13 cellular contexts compared by ENCODE assay signal in genomic region chr3:171293142-171293782, GRCh38.
DNase-seq lines count a peak whose midpoint lies in the region; ATAC-seq lines count a peak whose summit lies in the region.
"Had no signal": no experiment of that assay in that cellular context is flagged by ENCODE, and none has a peak within 500 bp of the region (broad histone marks: within the 10 kb centered on the region; RNA-seq: fewer than 3 reads in every experiment).

No MANE protein-coding gene starts in this region.

- ATAC-seq in activated CD4-positive, alpha-beta T cell treated with anti-CD3 and anti-CD28 coated beads for 36 hours, result peak; percentile 40
- ATAC-seq in GM19397 (IDR thresholded peaks at IDR 0.05; ENCODE audit: unreplicated experiment), result peak; percentile 45
- peak; percentile 62 for ATAC-seq in HG02885 (IDR thresholded peaks at IDR 0.05; ENCODE audit: poor library complexity, unreplicated experiment)
- no peak for ATAC-seq in activated naive CD8-positive, alpha-beta T cell treated with anti-CD3 and anti-CD28 coated beads, Interleukin-2, amount 50 U/mL, for 24 hours
- no peak for ATAC-seq in GM19463 (IDR thresholded peaks at IDR 0.05; ENCODE audit: unreplicated experiment)
- no peak for ATAC-seq in activated CD4-positive, CD25-positive, alpha-beta regulatory T cell treated with anti-CD3 and anti-CD28 coated beads, Interleukin-2, amount 50 U/mL, for 24 hours

- no peak for DNase-seq in activated CD4-positive, alpha-beta T cell treated with anti-CD3 and anti-CD28 coated beads for 36 hours
- no peak for DNase-seq in activated CD4-positive, alpha-beta T cell treated with anti-CD3 and anti-CD28 coated beads for 4 hours
- no peak for DNase-seq in activated naive CD8-positive, alpha-beta T cell treated with anti-CD3 and anti-CD28 coated beads, Interleukin-2, amount 50 U/mL, for 24 hours
- no peak for DNase-seq in inferior parietal cortex (ENCODE audit: extremely low spot score)
- DNase-seq: glutamatergic neuron, HCEC 1CT, NCI-H2029 treated with DMSO at 0.1 percent for 48 hours, NCI-H82, thyroid gland had no signal

- H3K4me3 Mint-ChIP-seq in activated CD4-positive, alpha-beta T cell treated with anti-CD3 and anti-CD28 coated beads for 36 hours, result no peak overlapping the region
- no peak overlapping the region for H3K4me3 Mint-ChIP-seq in activated naive CD8-positive, alpha-beta T cell treated with anti-CD3 and anti-CD28 coated beads, Interleukin-2, amount 50 U/mL, for 24 hours

- no peaks in the 10 kb centered on the region for H3K9me3 Mint-ChIP-seq in activated CD4-positive, alpha-beta T cell treated with anti-CD3 and anti-CD28 coated beads for 36 hours (ENCODE audit: low read depth)
- H3K9me3 Mint-ChIP-seq in activated naive CD8-positive, alpha-beta T cell treated with anti-CD3 and anti-CD28 coated beads, Interleukin-2, amount 50 U/mL, for 24 hours, result no peaks in the 10 kb centered on the region

- intact Hi-C loops in activated CD4-positive, alpha-beta T cell treated with anti-CD3 and anti-CD28 coated beads for 36 hours (cut with DNase I, micrococcal nuclease), result no loop called here

- H3K27ac Mint-ChIP-seq in activated CD4-positive, alpha-beta T cell treated with anti-CD3 and anti-CD28 coated beads for 36 hours, result no peak overlapping the region
- peak overlapping the region; percentile 20 for H3K27ac Mint-ChIP-seq in activated naive CD8-positive, alpha-beta T cell treated with anti-CD3 and anti-CD28 coated beads, Interleukin-2, amount 50 U/mL, for 24 hours

- peaks cover 3% of the 10 kb centered on the region for H3K36me3 Mint-ChIP-seq in activated CD4-positive, alpha-beta T cell treated with anti-CD3 and anti-CD28 coated beads for 36 hours (ENCODE audit: low read depth)
- H3K36me3 Mint-ChIP-seq in activated naive CD8-positive, alpha-beta T cell treated with anti-CD3 and anti-CD28 coated beads, Interleukin-2, amount 50 U/mL, for 24 hours (ENCODE audit: low read depth), result no peaks in the 10 kb centered on the region

- CTCF ChIA-PET in activated CD4-positive, alpha-beta T cell treated with anti-CD3 and anti-CD28 coated beads for 36 hours (lab: Charles Lee), result interaction anchor here (0.8 kb wide), 1 partner anchor 337 kb away, joined by 3 read pairs; no protein-coding TSS in a partner anchor

- POLR2A ChIA-PET in activated CD4-positive, alpha-beta T cell treated with anti-CD3 and anti-CD28 coated beads for 36 hours (lab: Charles Lee), result no interaction called here

- no peaks in the 10 kb centered on the region for H3K27me3 Mint-ChIP-seq in activated CD4-positive, alpha-beta T cell treated with anti-CD3 and anti-CD28 coated beads for 36 hours
- no peaks in the 10 kb centered on the region for H3K27me3 Mint-ChIP-seq in activated naive CD8-positive, alpha-beta T cell treated with anti-CD3 and anti-CD28 coated beads, Interleukin-2, amount 50 U/mL, for 24 hours

- H3K4me1 Mint-ChIP-seq in activated CD4-positive, alpha-beta T cell treated with anti-CD3 and anti-CD28 coated beads for 36 hours, result peaks cover 62% of the 10 kb centered on the region
- H3K4me1 Mint-ChIP-seq in activated naive CD8-positive, alpha-beta T cell treated with anti-CD3 and anti-CD28 coated beads, Interleukin-2, amount 50 U/mL, for 24 hours, result peaks cover 44% of the 10 kb centered on the region

Comparison
In these comparisons a context has a peak if more than half of its experiments do, and no peak if none do; other contexts are left out.
1. ATAC-seq: peak in activated CD4-positive, alpha-beta T cell treated with anti-CD3 and anti-CD28 coated beads for 36 hours (single experiment), GM19397 (single experiment) and HG02885 (single experiment); none in activated naive CD8-positive, alpha-beta T cell treated with anti-CD3 and anti-CD28 coated beads, Interleukin-2, amount 50 U/mL, for 24 hours (single experiment), GM19463 (single experiment) and activated CD4-positive, CD25-positive, alpha-beta regulatory T cell treated with anti-CD3 and anti-CD28 coated beads, Interleukin-2, amount 50 U/mL, for 24 hours (0 of 2).